ENCODE assay signal across 8 cellular contexts in genomic region chr11:65786786-65787636, GRCh38. TPM values are rescaled to one million over a fixed set of nuclear protein-coding genes. Genes with fewer than 3 reads are reported as not detected.
DNase-seq lines count a peak whose midpoint lies in the region; ATAC-seq and TF ChIP-seq lines count a peak whose summit lies in the region.

Gene OVOL1, plus strand, starts transcription at chr11:65787063. Its CDS starts 311 bp downstream, at chr11:65787374.

- H3K9ac ChIP-seq in BLaER1 treated with 17β-estradiol and CSF1 and Interleukin-3, amounts not matched to agents 10 nM and 100 nM = peak within 1 kb of the TSS in 8 of 11 experiments; percentile 35 to 62 (median 57); a peak in 14 of 22 replicates
- peak within 1 kb of the TSS; percentile 56; the same call in 1 of the 2 replicates for H3K9ac ChIP-seq in HUES64 (ENCODE audit: low read depth, low read length)

- WGBS in HUES64 = 1% methylated on average over 104 of the region's 112 CpGs

- no peaks in the 10 kb centered on the region for H3K36me3 ChIP-seq in BLaER1 treated with 17β-estradiol and CSF1 and Interleukin-3, amounts not matched to agents 10 nM and 100 nM
- no peaks in the 10 kb centered on the region for H3K36me3 ChIP-seq in HUES64 (ENCODE audit: insufficient read depth, low read length)

- no peak for TF ChIP-seq CTCF in mesothelial cell of epicardium (IDR thresholded peaks at IDR 0.05; ENCODE audit: unreplicated experiment)

- peaks cover 10% of the 10 kb centered on the region for H3K36me3 Mint-ChIP-seq in activated T-helper 17 cell treated with anti-CD3 and anti-CD28 coated beads, Interleukin-2, amount 50 U/mL, for 72 hours (ENCODE audit: low read depth)
- H3K36me3 Mint-ChIP-seq in mesothelial cell of epicardium = no peaks in the 10 kb centered on the region

- H3K4me1 ChIP-seq in BLaER1 treated with 17β-estradiol and CSF1 and Interleukin-3, amounts not matched to agents 10 nM and 100 nM = peaks cover 32 to 58% (median 54%) of the 10 kb centered on the region in 10 experiments
- peaks cover 21% of the 10 kb centered on the region for H3K4me1 ChIP-seq in HUES64 (ENCODE audit: insufficient read depth, low read length)

- no peak within 1 kb of the TSS for H3K27ac ChIP-seq in BLaER1 treated with 17β-estradiol and CSF1 and Interleukin-3, amounts not matched to agents 10 nM and 100 nM
- H3K27ac ChIP-seq in HUES64 (ENCODE audit: low read depth, low read length) = no peak within 1 kb of the TSS

- peaks cover 0 to 35% (median 19%) of the 10 kb centered on the region in 11 experiments; a peak in 15 of 22 replicates for H4K20me1 ChIP-seq in BLaER1 treated with 17β-estradiol and CSF1 and Interleukin-3, amounts not matched to agents 10 nM and 100 nM

- peaks cover 75 to 91% (median 87%) of the 10 kb centered on the region in 11 experiments for H3K27me3 ChIP-seq in BLaER1 treated with 17β-estradiol and CSF1 and Interleukin-3, amounts not matched to agents 10 nM and 100 nM
- H3K27me3 ChIP-seq in HUES64 (ENCODE audit: insufficient read depth, low read length) = peaks cover 73% of the 10 kb centered on the region

- peak within 1 kb of the TSS; percentile 40 to 67 (median 55) for H3K4me3 ChIP-seq in BLaER1 treated with 17β-estradiol and CSF1 and Interleukin-3, amounts not matched to agents 10 nM and 100 nM
- H3K4me3 ChIP-seq in HUES64 (ENCODE audit: low read length) = peak within 1 kb of the TSS; percentile 57

- H3K4me1 Mint-ChIP-seq in activated T-helper 17 cell treated with anti-CD3 and anti-CD28 coated beads, Interleukin-2, amount 50 U/mL, for 72 hours = peaks cover 15% of the 10 kb centered on the region
- peaks cover 27% of the 10 kb centered on the region for H3K4me1 Mint-ChIP-seq in mesothelial cell of epicardium

- no peak within 1 kb of the TSS for H3K27ac Mint-ChIP-seq in activated T-helper 17 cell treated with anti-CD3 and anti-CD28 coated beads, Interleukin-2, amount 50 U/mL, for 72 hours
- no peak within 1 kb of the TSS for H3K27ac Mint-ChIP-seq in mesothelial cell of epicardium

- DNase-seq in mesothelial cell of epicardium (ENCODE audit: low spot score in 2 of 2, unreplicated experiment in 2 of 2) = peak in 1 of 2 experiments; percentile 59
- DNase-seq in activated gamma-delta T cell treated with Interleukin-2 at 50 U/mL for 16 hours = no peak
- DNase-seq in cortex of kidney (lab: John Stamatoyannopoulos, UW) = no peak

- no peaks in the 10 kb centered on the region for H3K9me3 Mint-ChIP-seq in activated T-helper 17 cell treated with anti-CD3 and anti-CD28 coated beads, Interleukin-2, amount 50 U/mL, for 72 hours
- H3K9me3 Mint-ChIP-seq in mesothelial cell of epicardium = no peaks in the 10 kb centered on the region

- H3K9me3 ChIP-seq in BLaER1 treated with 17β-estradiol and CSF1 and Interleukin-3, amounts not matched to agents 10 nM and 100 nM (replicated peaks in 1 of 11) = no peaks in the 10 kb centered on the region
- no peaks in the 10 kb centered on the region for H3K9me3 ChIP-seq in HUES64 (ENCODE audit: insufficient read depth, low read depth, low read length)

- no peak for ATAC-seq in activated T-helper 17 cell treated with anti-CD3 and anti-CD28 coated beads, Interleukin-2, amount 50 U/mL, for 72 hours (replicated peaks)
- ATAC-seq in HG03432 (IDR thresholded peaks at IDR 0.05; ENCODE audit: unreplicated experiment) (no peak), HG03108 (IDR thresholded peaks at IDR 0.05; ENCODE audit: unreplicated experiment) (no peak)

- H3K4me3 Mint-ChIP-seq in activated T-helper 17 cell treated with anti-CD3 and anti-CD28 coated beads, Interleukin-2, amount 50 U/mL, for 72 hours = peak within 1 kb of the TSS; percentile 64
- H3K4me3 Mint-ChIP-seq in mesothelial cell of epicardium = peak within 1 kb of the TSS; percentile 76

- peaks cover 17% of the 10 kb centered on the region for H3K27me3 Mint-ChIP-seq in activated T-helper 17 cell treated with anti-CD3 and anti-CD28 coated beads, Interleukin-2, amount 50 U/mL, for 72 hours
- peaks cover 60% of the 10 kb centered on the region for H3K27me3 Mint-ChIP-seq in mesothelial cell of epicardium (ENCODE audit: low read depth)

- H3K4me2 ChIP-seq in BLaER1 treated with 17β-estradiol and CSF1 and Interleukin-3, amounts not matched to agents 10 nM and 100 nM = peak within 1 kb of the TSS; percentile 84 to 99 (median 94)

RNA-seq across cellular contexts. Expression of gene OVOL1, which starts in this region (rescaled TPM):
- 1.2 TPM for polyA plus RNA-seq in HUES64 (2013, experiment 1 of 2)
- 1.2 TPM for polyA plus RNA-seq in HUES64 (2013, experiment 2 of 2)
- total RNA-seq in activated T-helper 17 cell treated with anti-CD3 and anti-CD28 coated beads, Interleukin-2, amount 50 U/mL, for 72 hours = under 1 TPM in 1 of 2 donors, not detected in 1; 0.98 TPM
- total RNA-seq in mesothelial cell of epicardium = 3.9 to 4.7 TPM (median 4.3 TPM) in 3 replicates
